ENCODE assay signal across 15 cellular contexts in genomic region chr3:134392336-134392983, GRCh38. TPM values are rescaled to one million over a fixed set of nuclear protein-coding genes. Genes with fewer than 3 reads are reported as not detected.
DNase-seq lines count a peak whose midpoint lies in the region; ATAC-seq and TF ChIP-seq lines count a peak whose summit lies in the region.
"Had no signal": no experiment of that assay in that cellular context is flagged by ENCODE, and none has a peak within 500 bp of the region (broad histone marks: within the 10 kb centered on the region; RNA-seq: fewer than 3 reads in every experiment).

No MANE protein-coding gene starts in this region.

- H3K27me3 ChIP-seq in IMR-90 (ENCODE audit: control insufficient read depth, insufficient read depth, low read length): no peaks in the 10 kb centered on the region; the same call in 1 of the 2 replicates
- H3K27me3 ChIP-seq in psoas muscle (ENCODE audit: insufficient read depth in 3 of 3, low read length in 2 of 3): peaks cover 0 to 4% (median 2%) of the 10 kb centered on the region in 3 donors

- no peak overlapping the region for H2BK20ac ChIP-seq in IMR-90 (ENCODE audit: low read depth, low read length)

- DNase-seq in IMR-90 (peak; percentile 34), NCI-H82 (lab: John Stamatoyannopoulos, UW) (peak; percentile 91), fibroblast of the conjunctiva (ENCODE audit: low read depth) (peak; percentile 43), psoas muscle (no peak), HPDE6-E6E7 (ENCODE audit: extremely low spot score) (no peak)
- no peak for DNase-seq in stimulated activated CD4-positive, alpha-beta T cell treated with anti-CD3 and anti-CD28 coated beads, Interleukin-15, amount 100 ng/mL, for 24 hours
- DNase-seq: activated CD4-positive, alpha-beta memory T cell treated with anti-CD3 and anti-CD28 coated beads, Interleukin-2, amount 10 ng/mL, durations not matched to agents 7 days and 5 days; activated effector memory CD4-positive, alpha-beta T cell treated with anti-CD3 and anti-CD28 coated beads, Interleukin-2, amount 50 U/mL, for 16 hours; mucosa of descending colon; NCI-H146; stimulated activated CD4-positive, alpha-beta T cell treated with anti-CD3 and anti-CD28 coated beads, Interleukin-4, amount 100 ng/mL, for 24 hours; stimulated activated naive CD4-positive, alpha-beta T cell treated with Interleukin-2 at 50 U/mL for 16 hours had no signal

- H4K8ac ChIP-seq in IMR-90 (ENCODE audit: low read depth in 2 of 2, low read length in 2 of 2): no peak overlapping the region

- dilution Hi-C loops in IMR-90 (cut with HindIII; ENCODE audit: low sequenced_read_pairs, unreplicated experiment): no loop called here

- no peak overlapping the region for H3K4me2 ChIP-seq in IMR-90 (ENCODE audit: low read depth, low read length)

- no peak for TF ChIP-seq RAD21 in IMR-90 (IDR thresholded peaks at IDR 0.05; ENCODE audit: low read length)

- H3K27ac ChIP-seq in IMR-90 (ENCODE audit: insufficient read depth, low read length): no peak overlapping the region
- no peak overlapping the region for H3K27ac ChIP-seq in psoas muscle

- no CpG with 5 or more reads among the region's 1 CpG for WGBS in IMR-90 (ENCODE audit: extremely low coverage in 2 of 2, insufficient read length in 1 of 2), 2 experiments
- 17 to 24% (median 20%) methylated on average over 1 of the region's 1 CpG for WGBS in psoas muscle, 3 donors

- POLR2A ChIA-PET in IMR-90 (lab: Charles Lee; ENCODE audit: unreplicated experiment): no interaction called here

- H3K14ac ChIP-seq in IMR-90 (replicated peaks; ENCODE audit: low read depth, low read length): peak overlapping the region; percentile 16; the same call in 1 of the 2 replicates

- no peak overlapping the region for H2BK15ac ChIP-seq in IMR-90 (ENCODE audit: low read depth, low read length)

- H2AK9ac ChIP-seq in IMR-90 (replicated peaks; ENCODE audit: low read depth, low read length, poor library complexity): no peak overlapping the region

- CTCF ChIA-PET in IMR-90 (lab: Yijun Ruan, JAX): interaction anchor here (0.6 to 0.8 kb wide), 2 partner anchors 11 to 1847 kb away, joined by 3 to 4 read pairs; no protein-coding TSS in a partner anchor

- peaks cover 3% of the 10 kb centered on the region; the same call in 1 of the 2 replicates for H3K4me1 ChIP-seq in IMR-90 (ENCODE audit: control insufficient read depth, insufficient read depth, low read length)
- H3K4me1 ChIP-seq in psoas muscle: no peaks in the 10 kb centered on the region

- TF ChIP-seq CTCF in IMR-90 (conservative IDR thresholded peaks at IDR 0.05; ENCODE audit: low read depth, low read length) (no peak), psoas muscle (IDR thresholded peaks at IDR 0.05) (no peak)

- no peaks in the 10 kb centered on the region for H3K36me3 ChIP-seq in IMR-90 (ENCODE audit: control insufficient read depth, insufficient read depth, low read length)
- H3K36me3 ChIP-seq in psoas muscle (ENCODE audit: insufficient read depth in 1 of 2, low read depth in 1 of 2): no peaks in the 10 kb centered on the region

- H2AFZ ChIP-seq in IMR-90 (replicated peaks; ENCODE audit: low read length, poor library complexity): peak overlapping the region; percentile 52

- no peak overlapping the region for H3K18ac ChIP-seq in IMR-90 (ENCODE audit: low read depth, low read length)

- no peaks in the 10 kb centered on the region; the same call in 1 of the 2 replicates for H3K9me1 ChIP-seq in IMR-90 (ENCODE audit: insufficient read depth, low read length)

- H3K9me3 ChIP-seq in IMR-90 (ENCODE audit: control insufficient read depth, insufficient read depth, low read length) (peaks cover 5% of the 10 kb centered on the region), psoas muscle (no peaks in the 10 kb centered on the region)
- H3K9me3 ChIP-seq: mucosa of descending colon had no signal

- no TSS peak for BruUV-seq in IMR-90 (replicated peaks; lab: Mats Ljungman, UMichigan)

- no peak overlapping the region for H3K9ac ChIP-seq in IMR-90 (ENCODE audit: low read depth, low read length)

- H2AK5ac ChIP-seq in IMR-90 (ENCODE audit: low read depth, low read length): no peak overlapping the region

- TF ChIP-seq POLR2A in IMR-90 (IDR thresholded peaks at IDR 0.05; ENCODE audit: low read depth, low read length): no peak

- H3K23ac ChIP-seq in IMR-90 (ENCODE audit: low read depth, low read length): no peak overlapping the region

- H3K4me3 ChIP-seq in IMR-90 (ENCODE audit: insufficient read depth, low read depth, low read length) (no peak overlapping the region), psoas muscle (no peak overlapping the region)
- H3K4me3 ChIP-seq: mucosa of descending colon had no signal

- no peak overlapping the region for H2BK120ac ChIP-seq in IMR-90 (ENCODE audit: low read depth, low read length)

- no peaks in the 10 kb centered on the region for H4K20me1 ChIP-seq in IMR-90 (ENCODE audit: insufficient read depth, low read length)

- no peak overlapping the region for H2BK5ac ChIP-seq in IMR-90 (ENCODE audit: low read depth, low read length, poor library complexity, severe bottlenecking)

- H3K4ac ChIP-seq in IMR-90 (ENCODE audit: low read depth, low read length): no peak overlapping the region

- H3K56ac ChIP-seq in IMR-90 (ENCODE audit: extremely low read depth, insufficient read depth, low read length): no peak overlapping the region

- ATAC-seq in IMR-90 (ENCODE audit: low read depth): no peak
- ATAC-seq in psoas muscle: peak; percentile 50 to 73 (median 62)
- no peak for ATAC-seq in GM18520 (IDR thresholded peaks at IDR 0.05; ENCODE audit: unreplicated experiment)
- ATAC-seq in HG03457 (IDR thresholded peaks at IDR 0.05; ENCODE audit: unreplicated experiment): no peak
- ATAC-seq: esophagus mucosa, mucosa of descending colon had no signal

- intact Hi-C loops in IMR-90 (cut with micrococcal nuclease) (no loop called here), psoas muscle (cut with DNase I) (no loop called here)

- H4K91ac ChIP-seq in IMR-90 (ENCODE audit: insufficient read depth, low read depth, low read length): no peak overlapping the region

- in situ Hi-C loops in IMR-90 (cut with MboI; ENCODE audit: low sequenced_read_pairs): no loop called here

- no peaks in the 10 kb centered on the region for H3K79me1 ChIP-seq in IMR-90 (ENCODE audit: low read depth in 1 of 2, low read length in 2 of 2)

- H4K5ac ChIP-seq in IMR-90 (ENCODE audit: low read depth, low read length): no peak overlapping the region

TF ChIP-seq in IMR-90, 13 proteins besides CTCF, POLR2A, EP300 and RAD21:
- TF ChIP-seq FOS (IDR thresholded peaks at IDR 0.05; ENCODE audit: low read depth, low read length): no peak
- TF ChIP-seq, protein P1, sequence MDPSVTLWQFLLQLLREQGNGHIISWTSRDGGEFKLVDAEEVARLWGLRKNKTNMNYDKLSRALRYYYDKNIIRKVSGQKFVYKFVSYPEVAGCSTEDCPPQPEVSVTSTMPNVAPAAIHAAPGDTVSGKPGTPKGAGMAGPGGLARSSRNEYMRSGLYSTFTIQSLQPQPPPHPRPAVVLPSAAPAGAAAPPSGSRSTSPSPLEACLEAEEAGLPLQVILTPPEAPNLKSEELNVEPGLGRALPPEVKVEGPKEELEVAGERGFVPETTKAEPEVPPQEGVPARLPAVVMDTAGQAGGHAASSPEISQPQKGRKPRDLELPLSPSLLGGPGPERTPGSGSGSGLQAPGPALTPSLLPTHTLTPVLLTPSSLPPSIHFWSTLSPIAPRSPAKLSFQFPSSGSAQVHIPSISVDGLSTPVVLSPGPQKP (IDR thresholded peaks at IDR 0.05; ENCODE audit: borderline replicate concordance, low read depth, low read length): no peak
- TF ChIP-seq BHLHE40 (IDR thresholded peaks at IDR 0.05; ENCODE audit: low read depth, low read length): no peak
- TF ChIP-seq MAFK (IDR thresholded peaks at IDR 0.05; ENCODE audit: low read depth, low read length): no peak
- no peak for TF ChIP-seq MXI1 (IDR thresholded peaks at IDR 0.05; ENCODE audit: borderline replicate concordance, low read depth, low read length)
- TF ChIP-seq CHD1 (IDR thresholded peaks at IDR 0.05; ENCODE audit: low read depth, low read length): no peak
- TF ChIP-seq NFE2L2 (IDR thresholded peaks at IDR 0.05; ENCODE audit: low read depth, low read length): no peak
- no peak for TF ChIP-seq MAZ (IDR thresholded peaks at IDR 0.05; ENCODE audit: borderline replicate concordance, low read depth, low read length)
- TF ChIP-seq USF2 (IDR thresholded peaks at IDR 0.05; ENCODE audit: low read depth, low read length): no peak

RNA-seq across cellular contexts. Expression of gene AMOTL2, which starts 18.2 kb away (rescaled TPM):
- 162 and 172 TPM in 2 replicates for total RNA-seq in IMR-90 (2012; rRNA removed)
- polyA plus RNA-seq in IMR-90 (2012; rRNA removed): 176 and 230 TPM in 2 replicates
- polyA plus RNA-seq in IMR-90 (2012; cell fraction: cytosol; rRNA removed): 168 and 220 TPM in 2 replicates
- polyA plus RNA-seq in IMR-90 (2012; cell fraction: nucleus; rRNA removed; ENCODE audit: low replicate concordance): 530 and 567 TPM in 2 replicates
- 10 to 100 TPM; 16.5 to 36.6 (median 29.6) TPM for total RNA-seq in psoas muscle
- polyA plus RNA-seq in psoas muscle: 1 to 10 TPM; 4.0 to 6.1 (median 5.1) TPM
- total RNA-seq: activated CD4-positive, alpha-beta memory T cell treated with anti-CD3 and anti-CD28 coated beads, Interleukin-2, amount 10 ng/mL, durations not matched to agents 7 days and 5 days had no signal

Comparison
In these comparisons a context has a peak if more than half of its experiments do, and no peak if none do; other contexts are left out.
1. ATAC-seq: peak in psoas muscle (4 of 4); none in IMR-90 (single experiment), GM18520 (single experiment) and HG03457 (single experiment).
2. DNase-seq: peak in IMR-90 (single experiment), NCI-H82 (single experiment) and fibroblast of the conjunctiva (single experiment); none in psoas muscle (0 of 2), stimulated activated CD4-positive, alpha-beta T cell treated with anti-CD3 and anti-CD28 coated beads, Interleukin-15, amount 100 ng/mL, for 24 hours (single experiment) and HPDE6-E6E7 (single experiment).